ENCODE assay signal across 20 cellular contexts in genomic region chr17:21814776-21815175, GRCh38.
DNase-seq lines count a peak whose midpoint lies in the region; ATAC-seq and TF ChIP-seq lines count a peak whose summit lies in the region.
"Had no signal": no experiment of that assay in that cellular context is flagged by ENCODE, and none has a peak within 500 bp of the region (broad histone marks: within the 10 kb centered on the region; RNA-seq: fewer than 3 reads in every experiment).

No MANE protein-coding gene starts in this region.

- H3K9me3 Mint-ChIP-seq in CD14-positive monocyte = peaks cover 6 to 36% (median 22%) of the 10 kb centered on the region in 7 donors

- ATAC-seq in omental fat pad (ENCODE audit: low FRiP score) (peak; percentile 32), GM21825 (IDR thresholded peaks at IDR 0.05; ENCODE audit: unreplicated experiment) (no peak)
- ATAC-seq: HepG2 had no signal

- no peaks in the 10 kb centered on the region for H3K36me3 ChIP-seq in stomach

- peaks cover 0 to 4% (median 0%) of the 10 kb centered on the region in 3 donors for H3K27me3 Mint-ChIP-seq in CD14-positive monocyte (ENCODE audit: low read depth in 3 of 3)
- H3K27me3 Mint-ChIP-seq: B cell; CD4-positive, CD25-positive, alpha-beta regulatory T cell had no signal

- H3K4me1 ChIP-seq in stomach = no peaks in the 10 kb centered on the region
- H3K4me1 ChIP-seq: Caco-2 had no signal

- no peaks in the 10 kb centered on the region for H3K4me1 Mint-ChIP-seq in CD14-positive monocyte
- H3K4me1 Mint-ChIP-seq: B cell; CD4-positive, CD25-positive, alpha-beta regulatory T cell had no signal

- H3K9me3 ChIP-seq in stomach = peaks cover 0 to 9% (median 2%) of the 10 kb centered on the region in 4 donors

- TF ChIP-seq EP300 in stomach (IDR thresholded peaks at IDR 0.05) = no peak

- TF ChIP-seq POLR2A in stomach (IDR thresholded peaks at IDR 0.05) = no peak

- no peak overlapping the region for H3K27ac ChIP-seq in stomach

- H3K27ac Mint-ChIP-seq in CD14-positive monocyte = no peak overlapping the region
- H3K27ac Mint-ChIP-seq: B cell, HFFc6 had no signal

- H3K36me3 Mint-ChIP-seq in CD14-positive monocyte = no peaks in the 10 kb centered on the region
- H3K36me3 Mint-ChIP-seq: CD4-positive, CD25-positive, alpha-beta regulatory T cell had no signal

- intact Hi-C loops in CD14-positive monocyte (cut with micrococcal nuclease) = no loop called here
- intact Hi-C loops in stomach (cut with DNase I; ENCODE audit: low total_unique reads) = no loop called here

- TF ChIP-seq CTCF in CD14-positive monocyte (IDR thresholded peaks at IDR 0.05) = no peak
- TF ChIP-seq CTCF in GM13977 (IDR thresholded peaks at IDR 0.05; ENCODE audit: extremely low read depth, insufficient read depth, missing control alignments) = no peak
- no peak for TF ChIP-seq CTCF in omental fat pad (IDR thresholded peaks at IDR 0.05)
- TF ChIP-seq CTCF in stomach (IDR thresholded peaks at IDR 0.05) = no peak

- H3K4me3 ChIP-seq in stomach = no peak overlapping the region

- DNase-seq in CD14-positive monocyte (ENCODE audit: low spot score) = peak; percentile 18
- peak; percentile 8 for DNase-seq in GM13977 (ENCODE audit: low spot score)
- DNase-seq in iPS-NIHi7 (ENCODE audit: extremely low spot score) = peak; percentile 6
- DNase-seq in omental fat pad (ENCODE audit: low spot score) = no peak
- no peak for DNase-seq in activated CD8-positive, alpha-beta memory T cell treated with anti-CD3 and anti-CD28 coated beads, Interleukin-2, amount 50 U/mL, for 48 hours
- DNase-seq in nucleus accumbens (lab: John Stamatoyannopoulos, UW) = no peak
- no peak for DNase-seq in stomach
- DNase-seq: Caco-2; CD4-positive, CD25-positive, alpha-beta regulatory T cell; DMS153; GDM1; HFFc6; KBM-7; NCI-H1105 treated with DMSO at 0.1 percent for 48 hours; NCI-H1694; NCI-H2081 treated with DMSO at 0.1 percent for 48 hours; SHP77 had no signal

- H3K27me3 ChIP-seq in stomach = no peaks in the 10 kb centered on the region

- 85 to 90% (median 88%) methylated on average over 9 of the region's 9 CpGs for WGBS in stomach, 5 donors

- in situ Hi-C loops in GM13977 (cut with MboI; ENCODE audit: low pct_unique_long_range_greater_than_20kb, low sequenced_read_pairs, unreplicated experiment) = no loop called here

- H3K4me3 Mint-ChIP-seq in CD14-positive monocyte = no peak overlapping the region
- H3K4me3 Mint-ChIP-seq: B cell; CD4-positive, CD25-positive, alpha-beta regulatory T cell; HFFc6 had no signal

Comparison
In these comparisons a context has a peak if more than half of its experiments do, and no peak if none do; other contexts are left out.
1. DNase-seq: peak in CD14-positive monocyte (single experiment), GM13977 (single experiment) and iPS-NIHi7 (single experiment); none in omental fat pad (single experiment), activated CD8-positive, alpha-beta memory T cell treated with anti-CD3 and anti-CD28 coated beads, Interleukin-2, amount 50 U/mL, for 48 hours (single experiment), nucleus accumbens (0 of 56) and stomach (single experiment).